Comparison of ENCODE assay signal across 13 cellular contexts in genomic region chr22:35410663-35411034, GRCh38. TPM values are rescaled to one million over a fixed set of nuclear protein-coding genes. Genes with fewer than 3 reads are reported as not detected.
DNase-seq lines count a peak whose midpoint lies in the region; ATAC-seq and TF ChIP-seq lines count a peak whose summit lies in the region.
"Had no signal": no experiment of that assay in that cellular context is flagged by ENCODE, and none has a peak within 500 bp of the region (broad histone marks: within the 10 kb centered on the region; RNA-seq: fewer than 3 reads in every experiment).

No MANE protein-coding gene starts in this region.

- no peak for TF ChIP-seq EP300 in gastroesophageal sphincter (IDR thresholded peaks at IDR 0.05)

- TF ChIP-seq CTCF in GM12865 (IDR thresholded peaks at IDR 0.05; ENCODE audit: insufficient read depth, low read depth, low read length, missing control alignments) (peak; percentile 12), gastroesophageal sphincter (IDR thresholded peaks at IDR 0.05) (no peak)

- H3K4me3 ChIP-seq in GM12865 (ENCODE audit: low read depth, low read length) (peak overlapping the region; percentile 30), gastroesophageal sphincter (no peak overlapping the region)
- H3K4me3 ChIP-seq: vagina had no signal

- H3K4me1 Mint-ChIP-seq in stimulated activated effector memory CD8-positive, alpha-beta T cell treated with anti-CD3 and anti-CD28 coated beads, Interleukin-12 subunit alpha, Interleukin-12 subunit beta, amount 100 ng/mL, for 72 hours, result peaks cover 50% of the 10 kb centered on the region

- no peaks in the 10 kb centered on the region for H3K27me3 ChIP-seq in gastroesophageal sphincter
- H3K27me3 ChIP-seq: vagina had no signal

- H3K27ac ChIP-seq in caudate nucleus (ENCODE audit: low read depth, low read length) (peak overlapping the region; percentile 24), gastroesophageal sphincter (no peak overlapping the region)
- H3K27ac ChIP-seq: C4-2B, vagina had no signal

- 100% methylated on average over 2 of the region's 6 CpGs; no CpG with 5 or more reads in 1 of the 2 donors for WGBS in gastroesophageal sphincter (ENCODE audit: low coverage in 1 of 2), 2 donors

- H3K27ac Mint-ChIP-seq in stimulated activated effector memory CD8-positive, alpha-beta T cell treated with anti-CD3 and anti-CD28 coated beads, Interleukin-12 subunit alpha, Interleukin-12 subunit beta, amount 100 ng/mL, for 72 hours, result peak overlapping the region; percentile 70

- H3K36me3 ChIP-seq in gastroesophageal sphincter, result peaks cover 0 to 100% of the 10 kb centered on the region in 2 donors

- no peak for TF ChIP-seq POLR2A in gastroesophageal sphincter (IDR thresholded peaks at IDR 0.05)

- peak overlapping the region; percentile 43 for H3K4me3 Mint-ChIP-seq in stimulated activated effector memory CD8-positive, alpha-beta T cell treated with anti-CD3 and anti-CD28 coated beads, Interleukin-12 subunit alpha, Interleukin-12 subunit beta, amount 100 ng/mL, for 72 hours
- H3K4me3 Mint-ChIP-seq: activated T-cell treated with anti-CD3 and anti-CD28 coated beads, Interleukin-2, amount 50 U/mL, for 72 hours had no signal

- no peaks in the 10 kb centered on the region for H3K9me3 ChIP-seq in gastroesophageal sphincter
- H3K9me3 ChIP-seq: vagina had no signal

- DNase-seq in GM12865 (ENCODE audit: low read depth), result no peak
- no peak for DNase-seq in caudate nucleus (lab: John Stamatoyannopoulos, UW)
- no peak for DNase-seq in stimulated activated effector memory CD8-positive, alpha-beta T cell treated with anti-CD3 and anti-CD28 coated beads, Interleukin-12 subunit alpha, Interleukin-12 subunit beta, amount 100 ng/mL, for 72 hours (ENCODE audit: low spot score in 2 of 2)
- DNase-seq in cerebellum (ENCODE audit: low spot score), result no peak
- no peak for DNase-seq in glomerular visceral epithelial cell (ENCODE audit: extremely low spot score)
- DNase-seq: activated CD4-positive, alpha-beta T cell treated with anti-CD3 and anti-CD28 coated beads, Interleukin-2, amount 50 U/mL, for 1 hour; foreskin melanocyte; SHP77 had no signal

- peaks cover 100% of the 10 kb centered on the region for H3K36me3 Mint-ChIP-seq in stimulated activated effector memory CD8-positive, alpha-beta T cell treated with anti-CD3 and anti-CD28 coated beads, Interleukin-12 subunit alpha, Interleukin-12 subunit beta, amount 100 ng/mL, for 72 hours

- H3K9me3 Mint-ChIP-seq in stimulated activated effector memory CD8-positive, alpha-beta T cell treated with anti-CD3 and anti-CD28 coated beads, Interleukin-12 subunit alpha, Interleukin-12 subunit beta, amount 100 ng/mL, for 72 hours, result no peaks in the 10 kb centered on the region
- H3K9me3 Mint-ChIP-seq: activated T-cell treated with anti-CD3 and anti-CD28 coated beads, Interleukin-2, amount 50 U/mL, for 72 hours had no signal

- no peaks in the 10 kb centered on the region for H3K4me1 ChIP-seq in gastroesophageal sphincter
- H3K4me1 ChIP-seq: vagina had no signal

- ATAC-seq in HG02763 (IDR thresholded peaks at IDR 0.05; ENCODE audit: unreplicated experiment) (peak; percentile 8), gastroesophageal sphincter (no peak)
- ATAC-seq in stimulated activated effector memory CD8-positive, alpha-beta T cell treated with anti-CD3 and anti-CD28 coated beads, Interleukin-12 subunit alpha, Interleukin-12 subunit beta, amount 100 ng/mL, for 72 hours, result no peak

RNA-seq across cellular contexts. Expression of gene MCM5, which starts 10.7 kb away (rescaled TPM):
- total RNA-seq in cerebellum (35.8 TPM), gastroesophageal sphincter (10 to 100 TPM; 14.5 to 19.2 (median 15.3) TPM)

RNA-seq across cellular contexts. Expression of gene HMOX1, which starts 29.8 kb away (rescaled TPM):
- total RNA-seq in cerebellum (4.3 TPM), gastroesophageal sphincter (100 to 1,000 TPM in 1 of 4 donors, 10 to 100 TPM in 2, 1 to 10 TPM in 1; 3.0 to 317 (median 12.7) TPM)
